Comparison of ENCODE assay signal across 9 cellular contexts in genomic region chr9:89442501-89442978, GRCh38. TPM values are rescaled to one million over a fixed set of nuclear protein-coding genes. Genes with fewer than 3 reads are reported as not detected.
DNase-seq lines count a peak whose midpoint lies in the region; ATAC-seq and TF ChIP-seq lines count a peak whose summit lies in the region.
"Had no signal": no experiment of that assay in that cellular context is flagged by ENCODE, and none has a peak within 500 bp of the region (broad histone marks: within the 10 kb centered on the region; RNA-seq: fewer than 3 reads in every experiment).

No MANE protein-coding gene starts in this region.

- no peaks in the 10 kb centered on the region for H3K9me3 ChIP-seq in ascending aorta
- H3K9me3 ChIP-seq: SJCRH30 had no signal

- DNase-seq in GM06990 (ENCODE audit: extremely low read depth, insufficient read length) (no peak), NCI-H524 (lab: John Stamatoyannopoulos, UW) (no peak), DMS114 treated with DMSO at 0.1 percent for 48 hours (lab: John Stamatoyannopoulos, UW; ENCODE audit: unreplicated experiment) (no peak), ascending aorta (ENCODE audit: low spot score in 2 of 2) (no peak)
- DNase-seq: SJCRH30 had no signal

- H3K36me3 ChIP-seq in GM06990 (ENCODE audit: control insufficient read depth, insufficient read depth, low read length), result peaks cover 5% of the 10 kb centered on the region
- H3K36me3 ChIP-seq in ascending aorta, result no peaks in the 10 kb centered on the region
- H3K36me3 ChIP-seq: SJCRH30 had no signal

- H3K27ac ChIP-seq in cingulate gyrus (ENCODE audit: low read depth, low read length), result peak overlapping the region; percentile 85
- no peak overlapping the region for H3K27ac ChIP-seq in ascending aorta
- H3K27ac ChIP-seq: SJCRH30 had no signal

- no peaks in the 10 kb centered on the region for H3K4me1 ChIP-seq in ascending aorta
- H3K4me1 ChIP-seq: SJCRH30 had no signal

- H3K4me3 ChIP-seq in GM06990 (replicated peaks; ENCODE audit: low read depth, low read length), result peak overlapping the region; percentile 26; the same call in 1 of the 2 replicates
- no peak overlapping the region for H3K4me3 ChIP-seq in ascending aorta
- H3K4me3 ChIP-seq: SJCRH30 had no signal

- ATAC-seq in GM19463 (IDR thresholded peaks at IDR 0.05; ENCODE audit: unreplicated experiment) (peak; percentile 36), HG03571 (IDR thresholded peaks at IDR 0.05; ENCODE audit: unreplicated experiment) (peak; percentile 51), GM21526 (IDR thresholded peaks at IDR 0.05; ENCODE audit: low FRiP score, unreplicated experiment) (no peak)

- intact Hi-C loops in ascending aorta (cut with DNase I), result no loop called here

- TF ChIP-seq CTCF in GM06990 (IDR thresholded peaks at IDR 0.05; ENCODE audit: insufficient read depth, low read length, poor library complexity, severe bottlenecking) (no peak), ascending aorta (IDR thresholded peaks at IDR 0.05) (no peak)

- H3K27me3 ChIP-seq in GM06990 (replicated peaks; ENCODE audit: control insufficient read depth, insufficient read depth, low read length) (no peaks in the 10 kb centered on the region), ascending aorta (no peaks in the 10 kb centered on the region)

RNA-seq across cellular contexts. Expression of gene SEMA4D, which starts 55.4 kb away (rescaled TPM):
- 13.5 TPM for total RNA-seq in ascending aorta
- total RNA-seq: SJCRH30 had no signal
